1 cellular context compared by ENCODE assay signal in the genomic region with DNA sequence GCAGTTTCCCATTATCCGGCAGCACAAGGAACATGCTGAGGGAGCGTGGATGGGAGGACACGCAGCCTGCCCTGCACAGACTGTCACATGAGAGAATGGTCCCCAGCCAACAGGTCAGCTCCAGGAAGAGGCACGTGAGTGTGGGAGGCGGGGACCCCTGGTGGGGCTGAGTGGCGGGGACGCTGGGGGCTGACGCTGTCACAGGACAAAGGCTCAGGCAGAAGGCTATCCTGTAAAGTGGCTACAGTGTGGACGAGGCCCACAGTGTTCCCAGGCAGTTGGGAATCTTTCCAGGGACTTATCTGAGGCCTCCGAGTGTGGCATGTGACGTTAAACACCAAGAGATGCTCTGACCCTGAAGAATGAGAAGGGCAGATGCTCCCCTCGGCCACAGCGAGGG.
TF ChIP-seq lines count a peak whose summit lies in the region.

No MANE protein-coding gene starts in this region.

TF ChIP-seq in HepG2, 621 proteins besides CTCF, POLR2A, EP300 and RAD21:
- TF ChIP-seq EED (CRISPR knock-in tag; IDR thresholded peaks at IDR 0.05): 0 out of 2 replicates have a peak, but pooled peaks have one; percentile 32
- no peak for TF ChIP-seq ZNF629 (CRISPR knock-in tag; conservative IDR thresholded peaks at IDR 0.05)
